8 cellular contexts compared by ENCODE assay signal in the genomic region with DNA sequence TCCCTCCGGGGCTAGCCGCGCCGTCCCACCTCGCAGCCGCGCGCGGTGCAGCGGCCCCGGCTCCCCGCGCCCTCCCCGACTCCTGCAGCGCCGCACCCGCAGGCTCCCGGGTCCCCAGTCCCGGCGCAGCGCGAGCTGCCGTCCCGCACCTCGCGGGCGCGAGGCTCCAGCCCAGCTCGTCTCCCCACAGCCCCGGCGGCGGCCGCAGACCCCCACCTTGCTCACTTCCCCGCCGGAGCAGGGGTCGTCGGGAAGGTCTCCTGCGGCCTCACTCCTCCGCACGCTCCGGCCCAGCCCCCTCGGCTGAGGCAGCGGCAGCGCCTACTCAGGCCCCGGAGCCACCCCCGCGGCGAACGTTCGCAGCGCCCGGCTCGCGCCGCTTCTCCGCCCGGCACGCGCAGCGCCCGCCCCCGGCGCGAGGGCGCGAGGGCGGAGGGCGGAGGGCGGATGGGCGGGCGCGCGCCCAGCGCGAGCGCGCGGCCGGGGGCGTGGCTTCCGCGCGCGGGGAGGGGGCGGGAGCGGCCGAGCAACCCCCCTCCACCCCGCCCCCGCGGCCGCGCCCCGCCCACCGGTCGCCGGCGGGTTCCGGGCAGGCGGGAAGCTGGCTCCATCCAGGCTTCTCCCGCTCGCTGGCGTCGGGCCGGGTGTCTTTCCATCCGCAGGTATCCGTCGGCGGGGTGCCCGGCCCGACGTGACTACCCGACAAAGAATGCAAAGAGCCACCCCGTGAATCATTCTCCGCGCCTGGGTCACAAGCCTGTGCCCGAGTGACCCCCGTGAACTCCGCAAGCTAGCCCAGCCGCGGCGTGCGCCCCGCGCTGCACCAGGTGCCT. TPM values are rescaled to one million over a fixed set of nuclear protein-coding genes. Genes with fewer than 3 reads are reported as not detected.
DNase-seq lines count a peak whose midpoint lies in the region; ATAC-seq, FAIRE-seq and TF ChIP-seq lines count a peak whose summit lies in the region.

DTNB (minus strand) TSS at position 408 of the 833 bp plus-strand sequence. CDS start 20,917 bp downstream, outside the sequence.

- H2BK20ac ChIP-seq in H1 (ENCODE audit: low read length) = no peak within 1 kb of the TSS

- H3K9ac ChIP-seq in H1 (replicated peaks in 1 of 4; ENCODE audit: extremely low read depth in 1 of 4, low read depth in 3 of 4, low read length in 3 of 4) = peak within 1 kb of the TSS; percentile 82 to 96 (median 86)

- H2BK120ac ChIP-seq in H1 (replicated peaks; ENCODE audit: low read depth, low read length) = no peak within 1 kb of the TSS

- 1% methylated on average over 39 of the region's 124 CpGs; no CpG with 5 or more reads in 1 of the 2 experiments for WGBS in H1 (ENCODE audit: extremely low coverage in 1 of 2, insufficient coverage in 1 of 2, insufficient read length in 1 of 2, insufficient replicate concordance in 2 of 2, low coverage in 1 of 2, low lambda C conversion rate in 2 of 2, missing lambda C conversion rate in 1 of 2), 2 experiments
- 1% methylated on average over 47 to 94 of the region's 124 CpGs for WGBS in mesodermal cell (ENCODE audit: insufficient coverage in 2 of 2), 2 experiments

- FAIRE-seq in H1 (lab: Jason Lieb, UNC) = no peak

- H3K36me3 ChIP-seq in BE2C (peaks cover 3% of the 10 kb centered on the region), H1 (ENCODE audit: control insufficient read depth in 2 of 4, insufficient read depth in 4 of 4, low read length in 3 of 4) (no peaks in the 10 kb centered on the region), mesodermal cell (ENCODE audit: control insufficient read depth, insufficient read depth, low read length) (no peaks in the 10 kb centered on the region)

- H2BK15ac ChIP-seq in H1 (ENCODE audit: low read length) = peak within 1 kb of the TSS; percentile 85; the same call in 1 of the 2 replicates

- no peak for TF ChIP-seq RAD21 in H1 (IDR thresholded peaks at IDR 0.05 in 1 of 2, conservative IDR thresholded peaks at IDR 0.05 in 1 of 2; ENCODE audit: low read depth in 2 of 2, low read length in 2 of 2)

- H4K8ac ChIP-seq in H1 (ENCODE audit: extremely low read depth, insufficient read depth, low read length) = peak within 1 kb of the TSS; percentile 97

- peak within 1 kb of the TSS; percentile 59 for H3K56ac ChIP-seq in H1 (replicated peaks; ENCODE audit: insufficient read length, low read depth, low read length)

- peak in 1 of 2 experiments; percentile 10; a peak in 1 of 3 replicates for TF ChIP-seq POLR2A in H1 (IDR thresholded peaks at IDR 0.05; ENCODE audit: control extremely low read depth in 1 of 2, low read depth in 2 of 2, low read length in 2 of 2)

- H2BK5ac ChIP-seq in H1 (ENCODE audit: low read depth, low read length) = no peak within 1 kb of the TSS; the same call in 1 of the 2 replicates

- peak within 1 kb of the TSS; percentile 6 for H3K4ac ChIP-seq in H1 (replicated peaks; ENCODE audit: insufficient read length, low read depth, low read length)

- H2AFZ ChIP-seq in H1 (ENCODE audit: low read length) = peak within 1 kb of the TSS; percentile 82

- H3K23me2 ChIP-seq in H1 (ENCODE audit: low read depth, low read length) = peaks cover 8% of the 10 kb centered on the region; the same call in 1 of the 2 replicates

- CTCF ChIA-PET in H1 (lab: Charles Lee; ENCODE audit: partially characterized antibody) = interaction anchor here (0.6 to 4.3 kb wide), 6 partner anchors 8 to 149 kb away, joined by 3 to 26 read pairs (median 4); no protein-coding TSS in a partner anchor

- H3K4me3 ChIP-seq in BE2C (ENCODE audit: low read depth, low read length) = peak within 1 kb of the TSS; percentile 88
- peak within 1 kb of the TSS; percentile 62 to 92 (median 76) for H3K4me3 ChIP-seq in H1 (ENCODE audit: extremely low read depth in 1 of 4, insufficient read depth in 2 of 4, low read depth in 3 of 4, low read length in 4 of 4)
- peak within 1 kb of the TSS; percentile 59 for H3K4me3 ChIP-seq in mesodermal cell (ENCODE audit: extremely low read depth, insufficient read depth, low read length, poor library complexity, severe bottlenecking)

- H3K79me1 ChIP-seq in H1 (ENCODE audit: low read depth, low read length) = no peaks in the 10 kb centered on the region

- H4K20me1 ChIP-seq in H1 (replicated peaks in 1 of 2; ENCODE audit: control insufficient read depth in 1 of 2, insufficient read depth in 2 of 2, low read length in 2 of 2) = peaks cover 1 to 2% of the 10 kb centered on the region in 2 experiments

- H3K27ac ChIP-seq in H1 (ENCODE audit: low read depth, low read length) (peak within 1 kb of the TSS; percentile 84), mesodermal cell (ENCODE audit: low read depth, low read length, severe bottlenecking) (no peak within 1 kb of the TSS)

- peak within 1 kb of the TSS; percentile 82 for H3K18ac ChIP-seq in H1 (ENCODE audit: extremely low read depth, low read length)

- ATAC-seq in GM19035 (IDR thresholded peaks at IDR 0.05; ENCODE audit: unreplicated experiment) (peak; percentile 65), HG03196 (IDR thresholded peaks at IDR 0.05; ENCODE audit: unreplicated experiment) (peak; percentile 56)

- TF ChIP-seq CTCF in BE2C (IDR thresholded peaks at IDR 0.05; ENCODE audit: low read depth, low read length) = no peak
- TF ChIP-seq CTCF in H1 (IDR thresholded peaks at IDR 0.05; ENCODE audit: control extremely low read depth in 1 of 3, insufficient read depth in 1 of 3, low read depth in 1 of 3, low read length in 3 of 3) = no peak

- peak within 1 kb of the TSS; percentile 79 for H4K5ac ChIP-seq in H1 (ENCODE audit: insufficient read length, low read depth, low read length)

- H3K4me2 ChIP-seq in H1 (ENCODE audit: insufficient read depth in 1 of 2, low read depth in 2 of 2, low read length in 2 of 2) = peak within 1 kb of the TSS; percentile 65 to 89

- H3K9me3 ChIP-seq in BE2C (no peaks in the 10 kb centered on the region), H1 (ENCODE audit: insufficient read depth in 2 of 2, low read depth in 1 of 2, low read length in 1 of 2) (no peaks in the 10 kb centered on the region), mesodermal cell (ENCODE audit: control insufficient read depth, low read length) (no peaks in the 10 kb centered on the region)

- POLR2A ChIA-PET in H1 (lab: Charles Lee; ENCODE audit: partially characterized antibody) = interaction anchor here (0.6 to 2.6 kb wide), 13 partner anchors 8 to 1616 kb away, joined by 3 to 11 read pairs (median 3); no protein-coding TSS in a partner anchor

- no peak within 1 kb of the TSS for H3K14ac ChIP-seq in H1 (ENCODE audit: insufficient read length)

- TF ChIP-seq EP300 in H1 (IDR thresholded peaks at IDR 0.05; ENCODE audit: borderline replicate concordance in 1 of 2, low read depth in 2 of 2, low read length in 2 of 2) = no peak

- peaks cover 4 to 40% of the 10 kb centered on the region in 2 experiments; a peak in 3 of 4 replicates for H3K79me2 ChIP-seq in H1 (ENCODE audit: control insufficient read depth in 1 of 2, insufficient read depth in 2 of 2, low read length in 2 of 2)

- H3K27me3 ChIP-seq in BE2C (no peaks in the 10 kb centered on the region), H1 (replicated peaks in 1 of 4; ENCODE audit: control insufficient read depth in 3 of 4, extremely low read depth in 1 of 4, insufficient read depth in 3 of 4, low read length in 3 of 4) (peaks cover 0 to 17% (median 9%) of the 10 kb centered on the region in 4 experiments; a peak in 5 of 7 replicates)

- no peaks in the 10 kb centered on the region for H3K4me1 ChIP-seq in BE2C
- H3K4me1 ChIP-seq in H1 (replicated peaks in 1 of 4; ENCODE audit: control insufficient read depth in 3 of 4, insufficient read depth in 4 of 4, low read length in 3 of 4) = peaks cover 11 to 22% (median 15%) of the 10 kb centered on the region in 4 experiments; a peak in 6 of 7 replicates
- no peaks in the 10 kb centered on the region for H3K4me1 ChIP-seq in mesodermal cell (ENCODE audit: control insufficient read depth, insufficient read depth, low read length, poor library complexity, severe bottlenecking)

- peak; percentile 87 for DNase-seq in BE2C
- DNase-seq in NCI-H82 treated with DMSO at 0.1 percent for 48 hours (lab: John Stamatoyannopoulos, UW; ENCODE audit: unreplicated experiment) = peak; percentile 13
- peak; percentile 90 for DNase-seq in activated CD8-positive, alpha-beta memory T cell treated with anti-CD3 and anti-CD28 coated beads for 24 hours
- DNase-seq in H1 (ENCODE audit: low read depth in 1 of 2, low spot score in 2 of 2) = peak in 1 of 2 experiments; percentile 91
- DNase-seq in stimulated activated CD8-positive, alpha-beta memory T cell treated with anti-CD3 and anti-CD28 coated beads, Interleukin-15, amount 100 ng/mL, for 24 hours (ENCODE audit: low read depth) = peak; percentile 62

- no peak within 1 kb of the TSS for H2AK5ac ChIP-seq in H1 (ENCODE audit: low read depth, low read length)

- H4K91ac ChIP-seq in H1 (replicated peaks; ENCODE audit: insufficient read length, low read length) = peak within 1 kb of the TSS; percentile 93

- peak within 1 kb of the TSS; percentile 94; the same call in 1 of the 2 replicates for H2BK12ac ChIP-seq in H1 (ENCODE audit: low read depth, low read length)

- no peak within 1 kb of the TSS for H3K23ac ChIP-seq in H1 (ENCODE audit: insufficient read length)

TF ChIP-seq in H1, 55 proteins besides CTCF, POLR2A, EP300 and RAD21 (continues in another document):
- TF ChIP-seq CHD1 (IDR thresholded peaks at IDR 0.05; ENCODE audit: low read depth, low read length) = no peak
- TF ChIP-seq BACH1 (IDR thresholded peaks at IDR 0.05; ENCODE audit: low read length) = no peak
- peak; percentile 53; the same call in 1 of the 2 replicates for TF ChIP-seq EGR1 (IDR thresholded peaks at IDR 0.05; ENCODE audit: borderline replicate concordance, low read depth, low read length)
- peak; percentile 74 for TF ChIP-seq PHF8 (conservative IDR thresholded peaks at IDR 0.05; ENCODE audit: low read depth, low read length)
- no peak for TF ChIP-seq ZNF274 (IDR thresholded peaks at IDR 0.05; ENCODE audit: borderline replicate concordance, extremely low read depth, low read length)
- TF ChIP-seq SIRT6 (IDR thresholded peaks at IDR 0.05; ENCODE audit: low read length) = no peak
- TF ChIP-seq RFX5 (IDR thresholded peaks at IDR 0.05; ENCODE audit: borderline replicate concordance, low read depth, low read length) = no peak
- TF ChIP-seq RXRA (IDR thresholded peaks at IDR 0.05; ENCODE audit: insufficient read depth, low read depth, low read length) = no peak

RNA-seq across cellular contexts. Expression of gene DTNB, which starts in this region (rescaled TPM):
- 26.7 TPM for polyA plus RNA-seq in BE2C (2012; ENCODE audit: insufficient read depth, insufficient read length, low read depth)
- total RNA-seq in H1 (2021; fragmentation: NEBNext Ultra II Directional; extraction: Animal tissue kit (Norgen Biotek cat#: 25700)) = 40.5 and 49.5 TPM in 2 replicates
- 39.6 and 44.7 TPM in 2 replicates for polyA plus RNA-seq in H1 (2011; rRNA removed)
- polyA plus RNA-seq in H1 (2011; cell fraction: cytosol; rRNA removed) = 50.2 TPM
- polyA plus RNA-seq in H1 (2011; cell fraction: nucleus; rRNA removed) = 88.6 TPM
- 34.3 to 53.4 TPM (median 49.9 TPM) in 4 replicates for polyA plus RNA-seq in H1 (2012, experiment 1 of 2)
- polyA plus RNA-seq in H1 (2012, experiment 2 of 2) = 24.6 TPM
- polyA plus RNA-seq in H1 (2013, experiment 1 of 2) = 34.4 TPM
- polyA plus RNA-seq in H1 (2013, experiment 2 of 2) = 37.9 TPM
- polyA minus RNA-seq in H1 (2011; rRNA and poly(A)+ RNA removed) = 81.2 and 107 TPM in 2 replicates
- 33.9 TPM for polyA minus RNA-seq in H1 (2011; cell fraction: cytosol; rRNA and poly(A)+ RNA removed)
- polyA minus RNA-seq in H1 (2011; cell fraction: nucleus; rRNA and poly(A)+ RNA removed) = 141 TPM
- 9.8 TPM for polyA plus RNA-seq in mesodermal cell (2013, experiment 1 of 2)
- polyA plus RNA-seq in mesodermal cell (2013, experiment 2 of 2) = 10.7 TPM
